ENCODE assay signal across 9 cellular contexts in the genomic region with DNA sequence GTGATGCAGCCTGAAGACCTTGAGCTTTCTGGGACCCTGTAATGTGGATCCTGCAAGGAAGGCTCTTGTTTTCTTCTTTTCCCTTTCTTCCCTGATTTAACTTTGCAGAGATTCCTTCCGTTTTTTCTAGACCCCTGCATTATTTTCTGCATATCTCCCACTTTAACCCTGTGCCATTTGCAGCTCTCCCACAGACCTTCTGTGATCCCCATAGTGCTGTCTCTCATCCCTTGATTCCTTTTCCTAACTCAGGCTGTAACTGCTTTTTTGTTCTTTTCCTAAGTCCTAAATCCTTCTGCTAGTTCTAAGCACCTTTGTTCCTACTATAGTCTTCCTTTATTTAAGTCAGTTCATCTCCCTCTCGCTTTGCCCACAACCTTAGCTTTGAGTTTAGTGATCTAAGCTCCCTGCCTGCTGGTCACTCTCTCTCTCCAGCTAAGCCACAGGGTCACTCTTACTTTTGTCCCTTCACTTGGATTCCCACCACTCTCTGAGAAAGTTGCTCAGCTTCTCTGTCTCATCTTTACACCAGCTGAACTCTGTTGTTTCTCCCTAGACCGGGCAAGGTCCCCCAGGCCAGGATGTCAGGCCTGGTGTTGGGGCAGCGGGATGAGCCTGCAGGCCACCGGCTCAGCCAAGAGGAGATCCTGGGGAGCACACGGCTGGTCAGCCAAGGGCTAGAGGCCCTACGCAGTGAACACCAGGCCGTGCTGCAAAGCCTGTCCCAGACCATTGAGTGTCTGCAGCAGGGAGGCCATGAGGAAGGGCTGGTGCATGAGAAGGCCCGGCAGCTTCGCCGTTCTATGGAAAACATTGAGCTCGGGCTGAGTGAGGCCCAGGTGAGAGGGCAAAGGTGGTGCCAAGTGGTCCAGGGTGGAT. TPM values are rescaled to one million over a fixed set of nuclear protein-coding genes. Genes with fewer than 3 reads are reported as not detected.
DNase-seq lines count a peak whose midpoint lies in the region; ATAC-seq and TF ChIP-seq lines count a peak whose summit lies in the region.
"Had no signal": no experiment of that assay in that cellular context is flagged by ENCODE, and none has a peak within 500 bp of the region (broad histone marks: within the 10 kb centered on the region; RNA-seq: fewer than 3 reads in every experiment).

No MANE protein-coding gene starts in this region.

- intact Hi-C loops in colonic mucosa (cut with DNase I): no loop called here

- H3K9ac ChIP-seq in colonic mucosa (ENCODE audit: low read depth in 2 of 2, low read length in 2 of 2): peak overlapping the region; percentile 28 to 98

- H3K27ac Mint-ChIP-seq in IgD-negative memory B cell: peak overlapping the region; percentile 65 to 99 (median 89)
- H3K27ac Mint-ChIP-seq in nephron: peak overlapping the region; percentile 97 to 100 (median 99)

- no peaks in the 10 kb centered on the region for H3K9me3 ChIP-seq in colonic mucosa
- H3K9me3 ChIP-seq: esophagus squamous epithelium had no signal

- CTCF ChIA-PET in AG04449 (lab: Yijun Ruan, JAX): interaction anchor here (1.0 to 5.1 kb wide), 4 partner anchors 9 to 83 kb away, joined by 3 to 39 read pairs (median 20); no protein-coding TSS in a partner anchor

- H3K4me3 Mint-ChIP-seq in IgD-negative memory B cell (peak overlapping the region; percentile 91 to 100 (median 98)), nephron (peak overlapping the region; percentile 96 to 97 (median 96))

- H3K4me3 ChIP-seq in AG04449 (ENCODE audit: low read depth, low read length) (peak overlapping the region; percentile 80), colonic mucosa (peak overlapping the region; percentile 55)

- no peak for DNase-seq in AG04449 (ENCODE audit: low read depth, low spot score)
- DNase-seq in colonic mucosa: peak; percentile 28
- DNase-seq in H4 (ENCODE audit: low spot score): no peak
- DNase-seq in globus pallidus (ENCODE audit: low spot score): no peak
- no peak for DNase-seq in activated effector memory CD4-positive, alpha-beta T cell treated with Interleukin-2 at 50 U/mL for 16 hours
- DNase-seq: esophagus squamous epithelium had no signal

- no peaks in the 10 kb centered on the region for H3K9me3 Mint-ChIP-seq in IgD-negative memory B cell
- no peaks in the 10 kb centered on the region for H3K9me3 Mint-ChIP-seq in nephron

- POLR2A ChIA-PET in AG04449 (lab: Yijun Ruan, JAX): interaction anchor here (0.7 to 1.8 kb wide), 2 partner anchors 109 to 122 kb away, joined by 3 to 7 read pairs; no protein-coding TSS in a partner anchor

- peaks cover 3% of the 10 kb centered on the region for H3K36me3 ChIP-seq in colonic mucosa

- H3K27ac ChIP-seq in colonic mucosa: peak overlapping the region; percentile 94

- H3K36me3 Mint-ChIP-seq in IgD-negative memory B cell (no peaks in the 10 kb centered on the region), nephron (ENCODE audit: low read depth) (peaks cover 46% of the 10 kb centered on the region)

- ATAC-seq in HG02840 (IDR thresholded peaks at IDR 0.05; ENCODE audit: low FRiP score, unreplicated experiment): no peak

- H3K27me3 Mint-ChIP-seq in IgD-negative memory B cell: no peaks in the 10 kb centered on the region
- H3K27me3 Mint-ChIP-seq in nephron (ENCODE audit: low read depth): no peaks in the 10 kb centered on the region

- TF ChIP-seq CTCF in AG04449 (IDR thresholded peaks at IDR 0.05; ENCODE audit: insufficient read depth, low read length, missing control alignments) (no peak), colonic mucosa (IDR thresholded peaks at IDR 0.05) (no peak), nephron (IDR thresholded peaks at IDR 0.05; ENCODE audit: unreplicated experiment in 3 of 3) (no peak)

- H3K4me1 Mint-ChIP-seq in IgD-negative memory B cell (peaks cover 24 to 30% (median 26%) of the 10 kb centered on the region in 3 donors), nephron (peaks cover 38% of the 10 kb centered on the region)

- no peaks in the 10 kb centered on the region for H3K27me3 ChIP-seq in colonic mucosa
- H3K27me3 ChIP-seq: esophagus squamous epithelium had no signal

- peaks cover 11% of the 10 kb centered on the region for H3K4me1 ChIP-seq in colonic mucosa

RNA-seq across cellular contexts. Expression of a gene that starts 1.6 kb away (rescaled TPM):
- polyA plus RNA-seq in IgD-negative memory B cell: 10.2 TPM
- total RNA-seq in colonic mucosa: 100 to 1,000 TPM in 1 of 2 donors, 10 to 100 TPM in 1; 98.8 to 101 TPM
- total RNA-seq in H4 (2014; rRNA removed; shearing (Covaris generic)): 11.6 and 21.7 TPM in 2 replicates

RNA-seq across cellular contexts. Expression of a gene that starts 1.8 kb away (rescaled TPM):
- 50.5 TPM for polyA plus RNA-seq in IgD-negative memory B cell
- total RNA-seq in colonic mucosa: 100 to 1,000 TPM in 1 of 2 donors, 10 to 100 TPM in 1; 73.2 to 112 TPM
- total RNA-seq in H4 (2014; rRNA removed; shearing (Covaris generic)): 53.7 and 63.2 TPM in 2 replicates

RNA-seq across cellular contexts. Expression of a gene that starts 7.3 kb away (rescaled TPM):
- 5.3 TPM for polyA plus RNA-seq in IgD-negative memory B cell
- 10 to 100 TPM; 13.7 to 15.3 TPM for total RNA-seq in colonic mucosa
- total RNA-seq in H4 (2014; rRNA removed; shearing (Covaris generic)): 12.8 and 13.2 TPM in 2 replicates

RNA-seq across cellular contexts. Expression of a gene that starts 15.1 kb away (rescaled TPM):
- not detected for polyA plus RNA-seq in IgD-negative memory B cell
- total RNA-seq in colonic mucosa: 10 to 100 TPM; 15.1 to 15.9 TPM
- total RNA-seq in H4 (2014; rRNA removed; shearing (Covaris generic)): 46.0 and 57.7 TPM in 2 replicates

RNA-seq across cellular contexts. Expression of a gene that starts 39.6 kb away (rescaled TPM):
- 54.8 TPM for polyA plus RNA-seq in IgD-negative memory B cell
- total RNA-seq in colonic mucosa: 10 to 100 TPM; 35.5 to 61.4 TPM
- 204 and 205 TPM in 2 replicates for total RNA-seq in H4 (2014; rRNA removed; shearing (Covaris generic))
